1 cellular context compared by ENCODE assay signal in genomic region chr22:43388420-43388851, GRCh38.
TF ChIP-seq lines count a peak whose summit lies in the region.

No MANE protein-coding gene starts in this region.

TF ChIP-seq in HEK293, 187 proteins besides CTCF, POLR2A, EP300 and RAD21 (continued from another document):
- TF ChIP-seq KLF9 (tag by site-specific recombination; IDR thresholded peaks at IDR 0.05; ENCODE audit: low read depth) (peak; percentile 62), ZBTB17 (tag by site-specific recombination; IDR thresholded peaks at IDR 0.05) (0 out of 2 replicates have a peak, but pooled peaks have one; percentile 20), ZNF501 (tag by site-specific recombination; IDR thresholded peaks at IDR 0.05) (no peak), ZNF114 (tag by site-specific recombination; IDR thresholded peaks at IDR 0.05) (no peak), ZNF157 (tag by site-specific recombination; IDR thresholded peaks at IDR 0.05) (no peak), EGR2 (tag by site-specific recombination; IDR thresholded peaks at IDR 0.05; ENCODE audit: low read depth) (peak; percentile 35), PATZ1 (tag by site-specific recombination; IDR thresholded peaks at IDR 0.05) (peak; percentile 76), SP7 (tag by site-specific recombination; IDR thresholded peaks at IDR 0.05) (peak; percentile 27; the same call in 1 of the 2 replicates), KLF17 (tag by site-specific recombination; IDR thresholded peaks at IDR 0.05) (peak; percentile 76; the same call in 1 of the 2 replicates), ZSCAN30 (tag by site-specific recombination; IDR thresholded peaks at IDR 0.05) (0 out of 2 replicates have a peak, but pooled peaks have one; percentile 30), KLF8 (tag by site-specific recombination; IDR thresholded peaks at IDR 0.05) (peak; percentile 64), GLIS1 (tag by site-specific recombination; IDR thresholded peaks at IDR 0.05) (peak; percentile 77), HOXA7 (CRISPR knock-in tag; IDR thresholded peaks at IDR 0.05; ENCODE audit: borderline replicate concordance) (no peak), ZNF600 (tag by site-specific recombination; IDR thresholded peaks at IDR 0.05) (peak; percentile 99), ZBTB49 (tag by site-specific recombination; IDR thresholded peaks at IDR 0.05; ENCODE audit: low read depth) (no peak), ZNF529 (tag by site-specific recombination; IDR thresholded peaks at IDR 0.05; ENCODE audit: insufficient replicate concordance) (no peak), ZNF2 (tag by site-specific recombination; IDR thresholded peaks at IDR 0.05) (0 out of 2 replicates have a peak, but pooled peaks have one; percentile 41), ZNF629 (tag by site-specific recombination; IDR thresholded peaks at IDR 0.05) (no peak), ZNF140 (tag by site-specific recombination; IDR thresholded peaks at IDR 0.05) (no peak), YY2 (tag by site-specific recombination; IDR thresholded peaks at IDR 0.05) (no peak), ZNF660 (tag by site-specific recombination; IDR thresholded peaks at IDR 0.05) (no peak), ZNF121 (tag by site-specific recombination; IDR thresholded peaks at IDR 0.05) (no peak), ZNF416 (tag by site-specific recombination; IDR thresholded peaks at IDR 0.05) (no peak), SCRT2 (tag by site-specific recombination; IDR thresholded peaks at IDR 0.05) (no peak), GLIS2 (tag by site-specific recombination; IDR thresholded peaks at IDR 0.05) (peak; percentile 77), ZSCAN4 (tag by site-specific recombination; IDR thresholded peaks at IDR 0.05) (no peak), GFI1B (tag by site-specific recombination; IDR thresholded peaks at IDR 0.05) (no peak), ZFP69B (tag by site-specific recombination; IDR thresholded peaks at IDR 0.05) (peak; percentile 71), ZBTB20 (tag by site-specific recombination; IDR thresholded peaks at IDR 0.05) (no peak), ZBTB8A (tag by site-specific recombination; IDR thresholded peaks at IDR 0.05) (peak; percentile 69)
- TF ChIP-seq, protein P1, sequence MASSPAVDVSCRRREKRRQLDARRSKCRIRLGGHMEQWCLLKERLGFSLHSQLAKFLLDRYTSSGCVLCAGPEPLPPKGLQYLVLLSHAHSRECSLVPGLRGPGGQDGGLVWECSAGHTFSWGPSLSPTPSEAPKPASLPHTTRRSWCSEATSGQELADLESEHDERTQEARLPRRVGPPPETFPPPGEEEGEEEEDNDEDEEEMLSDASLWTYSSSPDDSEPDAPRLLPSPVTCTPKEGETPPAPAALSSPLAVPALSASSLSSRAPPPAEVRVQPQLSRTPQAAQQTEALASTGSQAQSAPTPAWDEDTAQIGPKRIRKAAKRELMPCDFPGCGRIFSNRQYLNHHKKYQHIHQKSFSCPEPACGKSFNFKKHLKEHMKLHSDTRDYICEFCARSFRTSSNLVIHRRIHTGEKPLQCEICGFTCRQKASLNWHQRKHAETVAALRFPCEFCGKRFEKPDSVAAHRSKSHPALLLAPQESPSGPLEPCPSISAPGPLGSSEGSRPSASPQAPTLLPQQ (tag by site-specific recombination; IDR thresholded peaks at IDR 0.05) = peak; percentile 79
- TF ChIP-seq, protein P2, sequence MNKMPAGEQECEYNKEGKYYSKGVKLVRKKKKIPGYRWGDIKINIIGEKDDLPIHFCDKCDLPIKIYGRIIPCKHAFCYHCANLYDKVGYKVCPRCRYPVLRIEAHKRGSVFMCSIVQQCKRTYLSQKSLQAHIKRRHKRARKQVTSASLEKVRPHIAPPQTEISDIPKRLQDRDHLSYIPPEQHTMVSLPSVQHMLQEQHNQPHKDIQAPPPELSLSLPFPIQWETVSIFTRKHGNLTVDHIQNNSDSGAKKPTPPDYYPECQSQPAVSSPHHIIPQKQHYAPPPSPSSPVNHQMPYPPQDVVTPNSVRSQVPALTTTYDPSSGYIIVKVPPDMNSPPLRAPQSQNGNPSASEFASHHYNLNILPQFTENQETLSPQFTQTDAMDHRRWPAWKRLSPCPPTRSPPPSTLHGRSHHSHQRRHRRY (tag by site-specific recombination; IDR thresholded peaks at IDR 0.05) = no peak
- TF ChIP-seq, protein P3, sequence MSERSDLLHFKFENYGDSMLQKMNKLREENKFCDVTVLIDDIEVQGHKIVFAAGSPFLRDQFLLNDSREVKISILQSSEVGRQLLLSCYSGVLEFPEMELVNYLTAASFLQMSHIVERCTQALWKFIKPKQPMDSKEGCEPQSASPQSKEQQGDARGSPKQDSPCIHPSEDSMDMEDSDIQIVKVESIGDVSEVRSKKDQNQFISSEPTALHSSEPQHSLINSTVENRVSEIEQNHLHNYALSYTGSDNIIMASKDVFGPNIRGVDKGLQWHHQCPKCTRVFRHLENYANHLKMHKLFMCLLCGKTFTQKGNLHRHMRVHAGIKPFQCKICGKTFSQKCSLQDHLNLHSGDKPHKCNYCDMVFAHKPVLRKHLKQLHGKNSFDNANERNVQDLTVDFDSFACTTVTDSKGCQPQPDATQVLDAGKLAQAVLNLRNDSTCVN (tag by site-specific recombination; optimal IDR thresholded peaks at IDR 0.05) = peak; percentile 34
- TF ChIP-seq, protein P4, sequence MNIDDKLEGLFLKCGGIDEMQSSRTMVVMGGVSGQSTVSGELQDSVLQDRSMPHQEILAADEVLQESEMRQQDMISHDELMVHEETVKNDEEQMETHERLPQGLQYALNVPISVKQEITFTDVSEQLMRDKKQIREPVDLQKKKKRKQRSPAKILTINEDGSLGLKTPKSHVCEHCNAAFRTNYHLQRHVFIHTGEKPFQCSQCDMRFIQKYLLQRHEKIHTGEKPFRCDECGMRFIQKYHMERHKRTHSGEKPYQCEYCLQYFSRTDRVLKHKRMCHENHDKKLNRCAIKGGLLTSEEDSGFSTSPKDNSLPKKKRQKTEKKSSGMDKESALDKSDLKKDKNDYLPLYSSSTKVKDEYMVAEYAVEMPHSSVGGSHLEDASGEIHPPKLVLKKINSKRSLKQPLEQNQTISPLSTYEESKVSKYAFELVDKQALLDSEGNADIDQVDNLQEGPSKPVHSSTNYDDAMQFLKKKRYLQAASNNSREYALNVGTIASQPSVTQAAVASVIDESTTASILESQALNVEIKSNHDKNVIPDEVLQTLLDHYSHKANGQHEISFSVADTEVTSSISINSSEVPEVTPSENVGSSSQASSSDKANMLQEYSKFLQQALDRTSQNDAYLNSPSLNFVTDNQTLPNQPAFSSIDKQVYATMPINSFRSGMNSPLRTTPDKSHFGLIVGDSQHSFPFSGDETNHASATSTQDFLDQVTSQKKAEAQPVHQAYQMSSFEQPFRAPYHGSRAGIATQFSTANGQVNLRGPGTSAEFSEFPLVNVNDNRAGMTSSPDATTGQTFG (tag by site-specific recombination; IDR thresholded peaks at IDR 0.05; ENCODE audit: borderline replicate concordance) = no peak
- TF ChIP-seq, protein P5, sequence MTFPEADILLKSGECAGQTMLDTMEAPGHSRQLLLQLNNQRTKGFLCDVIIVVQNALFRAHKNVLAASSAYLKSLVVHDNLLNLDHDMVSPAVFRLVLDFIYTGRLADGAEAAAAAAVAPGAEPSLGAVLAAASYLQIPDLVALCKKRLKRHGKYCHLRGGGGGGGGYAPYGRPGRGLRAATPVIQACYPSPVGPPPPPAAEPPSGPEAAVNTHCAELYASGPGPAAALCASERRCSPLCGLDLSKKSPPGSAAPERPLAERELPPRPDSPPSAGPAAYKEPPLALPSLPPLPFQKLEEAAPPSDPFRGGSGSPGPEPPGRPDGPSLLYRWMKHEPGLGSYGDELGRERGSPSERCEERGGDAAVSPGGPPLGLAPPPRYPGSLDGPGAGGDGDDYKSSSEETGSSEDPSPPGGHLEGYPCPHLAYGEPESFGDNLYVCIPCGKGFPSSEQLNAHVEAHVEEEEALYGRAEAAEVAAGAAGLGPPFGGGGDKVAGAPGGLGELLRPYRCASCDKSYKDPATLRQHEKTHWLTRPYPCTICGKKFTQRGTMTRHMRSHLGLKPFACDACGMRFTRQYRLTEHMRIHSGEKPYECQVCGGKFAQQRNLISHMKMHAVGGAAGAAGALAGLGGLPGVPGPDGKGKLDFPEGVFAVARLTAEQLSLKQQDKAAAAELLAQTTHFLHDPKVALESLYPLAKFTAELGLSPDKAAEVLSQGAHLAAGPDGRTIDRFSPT (tag by site-specific recombination; IDR thresholded peaks at IDR 0.05) = 0 out of 2 replicates have a peak, but pooled peaks have one; percentile 48
